In the genomic region with DNA sequence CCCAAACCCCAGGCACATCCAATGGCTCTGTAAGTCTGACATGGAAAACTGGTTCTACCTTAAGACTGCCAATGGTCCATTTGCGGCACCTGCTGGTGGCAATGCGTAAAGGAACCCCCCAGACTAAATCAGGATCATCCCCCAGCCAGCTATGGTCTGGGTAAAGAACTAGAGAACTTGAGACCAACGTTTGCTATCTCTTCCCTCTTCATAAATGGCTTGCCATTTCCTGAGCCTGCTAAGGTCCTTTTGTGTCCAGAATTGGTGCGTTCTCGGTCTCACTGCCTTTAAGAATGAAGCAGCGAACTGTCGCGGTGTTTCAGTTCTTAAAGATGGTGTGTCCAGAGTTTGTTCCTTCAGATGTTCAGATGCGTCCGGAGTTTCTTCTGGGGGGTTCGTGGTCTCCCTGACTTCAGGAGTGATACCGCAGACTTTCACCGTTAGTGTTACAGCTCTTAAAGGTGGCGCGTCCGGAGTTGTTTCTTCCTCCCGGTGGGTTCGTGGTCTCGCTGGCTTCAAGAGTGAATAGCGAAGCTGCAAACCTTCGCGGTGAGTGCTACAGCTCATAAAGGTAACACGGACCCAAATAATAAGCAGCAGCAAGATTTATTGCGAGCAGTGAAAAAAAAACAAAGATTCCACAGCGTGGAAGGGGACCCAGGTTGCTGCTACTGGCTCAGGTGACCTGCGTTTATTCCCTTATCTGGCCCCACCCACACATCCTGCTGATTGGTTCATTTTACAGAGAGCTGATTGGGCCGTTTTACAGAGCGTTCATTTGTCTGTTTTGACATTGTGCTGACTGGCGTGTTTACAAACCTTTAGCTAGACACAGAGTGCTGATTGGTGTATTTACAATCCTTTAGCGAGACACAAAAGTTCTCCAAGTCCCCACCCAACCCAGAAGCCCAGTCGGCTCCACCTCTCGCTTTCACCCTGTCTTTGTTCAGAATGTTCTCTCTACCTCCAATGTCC, we compare ENCODE assay signal across 8 cellular contexts.
DNase-seq lines count a peak whose midpoint lies in the region; ATAC-seq, FAIRE-seq and TF ChIP-seq lines count a peak whose summit lies in the region.

No MANE protein-coding gene starts in this region.

- TF ChIP-seq POLR2A in GM12891 (IDR thresholded peaks at IDR 0.05; ENCODE audit: low read depth, low read length) = peak; percentile 41; the same call in 1 of the 2 replicates

- H4K20me1 ChIP-seq in KMS-11 (ENCODE audit: insufficient read depth) = no peaks in the 10 kb centered on the region

- H3K27ac ChIP-seq in KMS-11 (peak overlapping the region; percentile 12; the same call in 1 of the 2 replicates), endodermal cell (ENCODE audit: low read depth, low read length) (no peak overlapping the region)

- peak overlapping the region; percentile 27; the same call in 1 of the 2 replicates for H3K4me2 ChIP-seq in KMS-11

- no peak overlapping the region for H3K9ac ChIP-seq in KMS-11
- no peak overlapping the region for H3K9ac ChIP-seq in endodermal cell (ENCODE audit: extremely low read depth, low read length, poor library complexity, severe bottlenecking)

- no peaks in the 10 kb centered on the region for H3K9me3 Mint-ChIP-seq in endodermal cell

- H3K27me3 Mint-ChIP-seq in endodermal cell (ENCODE audit: insufficient read depth) = no peaks in the 10 kb centered on the region

- ATAC-seq in GM21723 (IDR thresholded peaks at IDR 0.05; ENCODE audit: unreplicated experiment) = peak; percentile 55

- H3K36me3 Mint-ChIP-seq in endodermal cell (ENCODE audit: low read depth) = peaks cover 37% of the 10 kb centered on the region

- DNase-seq in GM12891 (ENCODE audit: insufficient read length, low spot score) (no peak), endodermal cell (peak; percentile 79), DMS153 (lab: John Stamatoyannopoulos, UW) (no peak), ureter (ENCODE audit: low spot score) (no peak)
- peak; percentile 48 to 66 for DNase-seq in activated CD4-positive, alpha-beta T cell treated with anti-CD3 and anti-CD28 coated beads for 24 hours (ENCODE audit: low read depth in 2 of 2)
- peak; percentile 43 to 47 for DNase-seq in stimulated activated CD4-positive, alpha-beta T cell treated with anti-CD3 and anti-CD28 coated beads, Interleukin-15, amount 100 ng/mL, for 1 hour (ENCODE audit: low read depth in 1 of 2, low spot score in 1 of 2)

- H2AFZ ChIP-seq in KMS-11 (ENCODE audit: low read depth) = peak overlapping the region; percentile 63

- no peak overlapping the region for H3K4me3 ChIP-seq in KMS-11 (IDR thresholded peaks at IDR 0.05; ENCODE audit: insufficient read depth, low read depth, low read length)
- H3K4me3 ChIP-seq in endodermal cell (ENCODE audit: low read length) = no peak overlapping the region

- TF ChIP-seq CTCF in KMS-11 (conservative IDR thresholded peaks at IDR 0.05; ENCODE audit: low read depth, low read length) (peak; percentile 85), endodermal cell (conservative IDR thresholded peaks at IDR 0.05) (peak; percentile 71)

- peaks cover 10% of the 10 kb centered on the region for H3K9me3 ChIP-seq in endodermal cell (ENCODE audit: control insufficient read depth, low read length)

- H3K4me3 Mint-ChIP-seq in endodermal cell = no peak overlapping the region

- no peaks in the 10 kb centered on the region for H3K27me3 ChIP-seq in KMS-11 (ENCODE audit: insufficient read depth, low read depth)
- H3K27me3 ChIP-seq in endodermal cell (ENCODE audit: control insufficient read depth, insufficient read depth, low read length, poor library complexity, severe bottlenecking) = no peaks in the 10 kb centered on the region

- H3K79me2 ChIP-seq in KMS-11 (ENCODE audit: insufficient read depth, low read depth) = no peaks in the 10 kb centered on the region

- H3K27ac Mint-ChIP-seq in endodermal cell = peak overlapping the region; percentile 61

- peaks cover 40% of the 10 kb centered on the region for H3K4me1 ChIP-seq in KMS-11 (ENCODE audit: low read depth, poor library complexity, severe bottlenecking)
- H3K4me1 ChIP-seq in endodermal cell (ENCODE audit: control insufficient read depth, insufficient read depth, low read length) = peaks cover 5% of the 10 kb centered on the region

- WGBS in endodermal cell (ENCODE audit: insufficient coverage in 1 of 2, insufficient read length in 1 of 2), 2 experiments = 94 to 95% methylated on average over 32 of the region's 32 CpGs

- H3K4me1 Mint-ChIP-seq in endodermal cell = peaks cover 68% of the 10 kb centered on the region

- peak; percentile 92 for FAIRE-seq in GM12891 (lab: Jason Lieb, UNC)

- H3K36me3 ChIP-seq in KMS-11 (ENCODE audit: insufficient read depth) (no peaks in the 10 kb centered on the region), endodermal cell (ENCODE audit: control insufficient read depth, insufficient read depth, low read length) (peaks cover 26% of the 10 kb centered on the region)

TF ChIP-seq in GM12891, 5 proteins besides CTCF, POLR2A, EP300 and RAD21:
- TF ChIP-seq POU2F2 (IDR thresholded peaks at IDR 0.05; ENCODE audit: low read depth, low read length) (no peak), TAF1 (IDR thresholded peaks at IDR 0.05; ENCODE audit: low read depth, low read length) (peak; percentile 57; the same call in 1 of the 2 replicates), SPI1 (IDR thresholded peaks at IDR 0.05; ENCODE audit: low read depth, low read length) (no peak), POLR2AphosphoS5 (IDR thresholded peaks at IDR 0.05; ENCODE audit: low read depth, low read length) (0 out of 2 replicates have a peak, but pooled peaks have one; percentile 28)
TF ChIP-seq in GM12891: peak in this region for 2.

Comparison
In these comparisons a context has a peak if more than half of its experiments do, and no peak if none do; other contexts are left out.
1. DNase-seq: peak in activated CD4-positive, alpha-beta T cell treated with anti-CD3 and anti-CD28 coated beads for 24 hours (2 of 2), endodermal cell (single experiment) and stimulated activated CD4-positive, alpha-beta T cell treated with anti-CD3 and anti-CD28 coated beads, Interleukin-15, amount 100 ng/mL, for 1 hour (2 of 2); none in GM12891 (single experiment), DMS153 (single experiment) and ureter (single experiment).